Comparison of ENCODE assay signal across 8 cellular contexts in the genomic region with DNA sequence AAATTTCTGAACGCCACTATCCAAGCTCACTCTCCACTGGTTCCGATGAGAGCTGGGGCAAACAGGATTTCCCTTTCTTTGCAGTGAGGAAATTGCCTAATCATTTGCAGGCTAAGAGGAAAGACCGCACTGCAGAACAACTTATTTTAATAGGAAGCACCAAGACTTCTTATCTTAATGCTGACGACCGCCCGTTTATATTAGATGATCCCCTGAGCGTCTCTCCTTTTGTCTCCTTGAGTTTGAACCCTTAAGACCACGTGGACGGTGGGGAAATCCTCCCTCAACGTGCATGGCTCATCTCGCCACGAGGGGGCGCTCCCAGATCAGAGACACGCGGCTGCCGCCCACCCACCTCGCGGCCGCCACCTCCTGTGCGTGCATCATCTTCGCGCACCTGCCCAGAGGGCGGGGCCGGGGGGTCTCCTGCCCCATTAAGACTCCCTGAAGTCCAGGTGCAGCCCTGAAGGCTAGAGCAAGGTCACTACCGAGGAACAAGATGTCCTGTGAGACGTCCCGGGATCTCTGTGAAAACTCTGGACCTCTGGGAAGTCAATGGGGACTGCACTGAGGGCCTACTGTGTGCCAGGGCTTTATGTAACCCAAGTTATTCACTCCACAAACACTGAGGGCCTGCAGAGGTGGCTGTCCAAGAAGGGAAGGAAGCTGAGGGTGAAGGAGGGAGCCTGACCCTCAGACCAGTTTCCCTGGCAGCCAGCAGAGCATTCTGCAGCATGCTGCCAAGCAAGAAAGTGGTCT. TPM values are rescaled to one million over a fixed set of nuclear protein-coding genes. Genes with fewer than 3 reads are reported as not detected.
A peak's percentile ranks its signal among the peaks of the same experiment; 100 is the strongest.
DNase-seq lines count a peak whose midpoint lies in the region; ATAC-seq and TF ChIP-seq lines count a peak whose summit lies in the region.

No MANE protein-coding gene starts in this region.

- H3K9me3 ChIP-seq in HUES6 (ENCODE audit: control insufficient read depth, insufficient read depth, low read depth, low read length) (no peaks in the 10 kb centered on the region), neural cell (ENCODE audit: low read length) (no peaks in the 10 kb centered on the region)

- DNase-seq in EH (ENCODE audit: low read depth) (peak; percentile 55), activated T-helper 1 cell treated with Interleukin-2 at 50 U/mL for 16 hours (ENCODE audit: low read depth) (peak; percentile 43), fibroblast of peridontal ligament (ENCODE audit: extremely low read depth) (peak; percentile 56)
- DNase-seq in stimulated activated naive CD4-positive, alpha-beta T cell treated with Interleukin-2 at 50 U/mL for 16 hours (lab: John Stamatoyannopoulos, UW), result peak; percentile 70

- H3K27ac ChIP-seq in HUES6 (ENCODE audit: low read depth, low read length) (no peak overlapping the region), neural cell (ENCODE audit: low read length) (no peak overlapping the region)

- no peak overlapping the region for H3K4me2 ChIP-seq in neural cell (ENCODE audit: low read length)

- ATAC-seq in HG02678 (IDR thresholded peaks at IDR 0.05; ENCODE audit: unreplicated experiment), result no peak

- peaks cover 6% of the 10 kb centered on the region; the same call in 1 of the 2 replicates for H3K27me3 ChIP-seq in HUES6 (ENCODE audit: control insufficient read depth, insufficient read depth, low read length)
- H3K27me3 ChIP-seq in neural cell (ENCODE audit: insufficient read depth, low read depth, low read length), result no peaks in the 10 kb centered on the region

- H3K9ac ChIP-seq in HUES6 (ENCODE audit: low read length) (peak overlapping the region; percentile 59), neural cell (ENCODE audit: low read length) (no peak overlapping the region)

- no peaks in the 10 kb centered on the region for H4K20me1 ChIP-seq in neural cell (ENCODE audit: insufficient read depth)

- H3F3A ChIP-seq in neural cell (ENCODE audit: insufficient read depth, low read length, poor library complexity, severe bottlenecking), result no peaks in the 10 kb centered on the region

- peak; percentile 95 for TF ChIP-seq RAD21 in neural cell (conservative IDR thresholded peaks at IDR 0.05)

- TF ChIP-seq CTCF in neural cell (IDR thresholded peaks at IDR 0.05; ENCODE audit: poor library complexity, severe bottlenecking), result peak; percentile 96

- peaks cover 27% of the 10 kb centered on the region for H3K4me1 ChIP-seq in HUES6 (ENCODE audit: control insufficient read depth, insufficient read depth, low read length)

- H3K9me2 ChIP-seq in neural cell (ENCODE audit: insufficient read depth, low read length), result no peaks in the 10 kb centered on the region

- H3K36me3 ChIP-seq in HUES6 (ENCODE audit: control insufficient read depth, insufficient read depth, low read length) (no peaks in the 10 kb centered on the region), neural cell (ENCODE audit: insufficient read depth, low read length) (no peaks in the 10 kb centered on the region)

- no peak for TF ChIP-seq EP300 in neural cell (conservative IDR thresholded peaks at IDR 0.05; ENCODE audit: poor library complexity, severe bottlenecking)

- H3K79me2 ChIP-seq in neural cell (replicated peaks; ENCODE audit: insufficient read depth, low read length), result no peaks in the 10 kb centered on the region

- H3K4me3 ChIP-seq in HUES6 (ENCODE audit: low read depth, low read length) (peak overlapping the region; percentile 44), neural cell (ENCODE audit: low read length) (no peak overlapping the region)

- H2AFZ ChIP-seq in neural cell (ENCODE audit: low read depth, low read length), result no peak overlapping the region

TF ChIP-seq in PFSK-1, 5 proteins besides CTCF, POLR2A, EP300 and RAD21:
- TF ChIP-seq FOXP2 (optimal IDR thresholded peaks at IDR 0.05; ENCODE audit: borderline replicate concordance, extremely low read depth, extremely low read length, insufficient read depth) (peak; percentile 71), TAF1 (IDR thresholded peaks at IDR 0.05; ENCODE audit: borderline replicate concordance, insufficient read depth, low read length) (no peak), SIN3A (IDR thresholded peaks at IDR 0.05; ENCODE audit: borderline replicate concordance, insufficient read depth, low read length) (no peak)
- TF ChIP-seq, protein P1, sequence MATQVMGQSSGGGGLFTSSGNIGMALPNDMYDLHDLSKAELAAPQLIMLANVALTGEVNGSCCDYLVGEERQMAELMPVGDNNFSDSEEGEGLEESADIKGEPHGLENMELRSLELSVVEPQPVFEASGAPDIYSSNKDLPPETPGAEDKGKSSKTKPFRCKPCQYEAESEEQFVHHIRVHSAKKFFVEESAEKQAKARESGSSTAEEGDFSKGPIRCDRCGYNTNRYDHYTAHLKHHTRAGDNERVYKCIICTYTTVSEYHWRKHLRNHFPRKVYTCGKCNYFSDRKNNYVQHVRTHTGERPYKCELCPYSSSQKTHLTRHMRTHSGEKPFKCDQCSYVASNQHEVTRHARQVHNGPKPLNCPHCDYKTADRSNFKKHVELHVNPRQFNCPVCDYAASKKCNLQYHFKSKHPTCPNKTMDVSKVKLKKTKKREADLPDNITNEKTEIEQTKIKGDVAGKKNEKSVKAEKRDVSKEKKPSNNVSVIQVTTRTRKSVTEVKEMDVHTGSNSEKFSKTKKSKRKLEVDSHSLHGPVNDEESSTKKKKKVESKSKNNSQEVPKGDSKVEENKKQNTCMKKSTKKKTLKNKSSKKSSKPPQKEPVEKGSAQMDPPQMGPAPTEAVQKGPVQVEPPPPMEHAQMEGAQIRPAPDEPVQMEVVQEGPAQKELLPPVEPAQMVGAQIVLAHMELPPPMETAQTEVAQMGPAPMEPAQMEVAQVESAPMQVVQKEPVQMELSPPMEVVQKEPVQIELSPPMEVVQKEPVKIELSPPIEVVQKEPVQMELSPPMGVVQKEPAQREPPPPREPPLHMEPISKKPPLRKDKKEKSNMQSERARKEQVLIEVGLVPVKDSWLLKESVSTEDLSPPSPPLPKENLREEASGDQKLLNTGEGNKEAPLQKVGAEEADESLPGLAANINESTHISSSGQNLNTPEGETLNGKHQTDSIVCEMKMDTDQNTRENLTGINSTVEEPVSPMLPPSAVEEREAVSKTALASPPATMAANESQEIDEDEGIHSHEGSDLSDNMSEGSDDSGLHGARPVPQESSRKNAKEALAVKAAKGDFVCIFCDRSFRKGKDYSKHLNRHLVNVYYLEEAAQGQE (IDR thresholded peaks at IDR 0.05; ENCODE audit: insufficient read depth in 1 of 2, low read depth in 2 of 2, low read length in 2 of 2), result 0 out of 4 replicates have a peak, but pooled peaks of 1 of the 2 experiments have one; percentile 50

TF ChIP-seq in neural cell, 6 proteins besides CTCF, POLR2A, EP300 and RAD21:
- TF ChIP-seq EZH2 (IDR thresholded peaks at IDR 0.05; ENCODE audit: borderline replicate concordance, insufficient read depth, low read length, poor library complexity, severe bottlenecking) (no peak), MXI1 (conservative IDR thresholded peaks at IDR 0.05; ENCODE audit: poor library complexity, severe bottlenecking) (peak; percentile 24), TAF1 (IDR thresholded peaks at IDR 0.05; ENCODE audit: low read depth) (no peak), POLR2AphosphoS5 (IDR thresholded peaks at IDR 0.05) (no peak), SMC3 (conservative IDR thresholded peaks at IDR 0.05; ENCODE audit: poor library complexity) (peak; percentile 97)
- TF ChIP-seq, protein P1 (IDR thresholded peaks at IDR 0.05; ENCODE audit: borderline replicate concordance), result no peak
TF ChIP-seq in neural cell: peak in this region for 2.

RNA-seq across cellular contexts. Expression of gene PDYN, which starts 28.2 kb away (rescaled TPM):
- polyA plus RNA-seq in PFSK-1 (2012; ENCODE audit: insufficient read length, low read depth), result not detected
- polyA plus RNA-seq in neural cell, result 17.3 and 17.7 TPM in 2 replicates
- 15.2 and 17.0 TPM in 2 replicates for polyA minus RNA-seq in neural cell
